Comparison of ENCODE assay signal across 8 cellular contexts in the genomic region with DNA sequence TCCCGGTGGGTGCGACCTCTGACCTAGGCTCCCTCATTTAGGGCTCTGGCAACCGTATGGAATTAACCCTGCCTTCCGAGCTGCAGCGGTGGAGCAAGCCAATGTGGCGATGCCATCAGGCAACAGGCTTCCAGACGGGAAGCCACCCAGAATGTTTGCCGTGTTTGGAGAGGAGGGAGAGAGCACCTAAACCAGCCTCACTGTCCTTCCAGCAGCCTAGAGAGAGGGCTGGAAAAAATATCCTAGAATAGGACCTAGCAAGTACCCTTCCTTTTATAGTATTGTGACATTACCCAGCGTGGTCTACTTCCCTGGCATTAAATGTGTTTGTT. TPM values are rescaled to one million over a fixed set of nuclear protein-coding genes. Genes with fewer than 3 reads are reported as not detected.
DNase-seq lines count a peak whose midpoint lies in the region; ATAC-seq and TF ChIP-seq lines count a peak whose summit lies in the region.

No MANE protein-coding gene starts in this region.

- H3K9ac ChIP-seq in muscle layer of colon (ENCODE audit: low read length), result no peak overlapping the region

- ATAC-seq in HG03175 (IDR thresholded peaks at IDR 0.05; ENCODE audit: unreplicated experiment), result no peak

- H3K27ac ChIP-seq in muscle layer of colon (ENCODE audit: low read depth, low read length), result peak overlapping the region; percentile 86

- H3K36me3 ChIP-seq in muscle layer of colon (ENCODE audit: insufficient read depth, low read length), result no peaks in the 10 kb centered on the region

- H3K4me3 ChIP-seq in AG10803 (ENCODE audit: low read length) (peak overlapping the region; percentile 60), cardiac fibroblast (replicated peaks in 1 of 2; ENCODE audit: low read depth in 2 of 2, low read length in 2 of 2) (peak overlapping the region; percentile 22 to 83), muscle layer of colon (ENCODE audit: low read depth in 1 of 2, low read length in 2 of 2) (peak overlapping the region; percentile 73 to 92)
- H3K4me3 ChIP-seq in Jurkat, Clone E6-1 (ENCODE audit: low read length), result peak overlapping the region; percentile 20; the same call in 1 of the 2 replicates

- no peaks in the 10 kb centered on the region for H3K27me3 ChIP-seq in muscle layer of colon (ENCODE audit: control insufficient read depth in 1 of 2, insufficient read depth in 2 of 2, low read length in 2 of 2)

- TF ChIP-seq CTCF in AG10803 (conservative IDR thresholded peaks at IDR 0.05; ENCODE audit: low read length), result no peak
- TF ChIP-seq CTCF in cardiac fibroblast (IDR thresholded peaks at IDR 0.05; ENCODE audit: low read depth, low read length), result no peak

- no peak for DNase-seq in AG10803 (ENCODE audit: low read depth)
- DNase-seq in Jurkat, Clone E6-1 (ENCODE audit: low read depth, low spot score), result no peak
- DNase-seq in cardiac fibroblast (ENCODE audit: low read depth in 2 of 2), result no peak
- DNase-seq in stimulated activated CD4-positive, alpha-beta T cell treated with anti-CD3 and anti-CD28 coated beads, Interleukin-2, amount 100 ng/mL, for 48 hours, result no peak
- DNase-seq in kidney tubule cell (ENCODE audit: low spot score), result no peak
- DNase-seq in effector CD8-positive, alpha-beta T cell (lab: John Stamatoyannopoulos, UW), result no peak

- H3K4me1 ChIP-seq in muscle layer of colon (ENCODE audit: insufficient read depth, low read length), result peaks cover 26% of the 10 kb centered on the region

- no peaks in the 10 kb centered on the region for H3K9me3 ChIP-seq in muscle layer of colon (ENCODE audit: low read length)

RNA-seq across cellular contexts. Expression of a gene that starts 0.3 kb away (rescaled TPM):
- polyA plus RNA-seq in Jurkat, Clone E6-1 (2012; ENCODE audit: insufficient read depth, insufficient read length), result 2.7 TPM

Comparison
In these comparisons a context has a peak if more than half of its experiments do, and no peak if none do; other contexts are left out.
1. H3K4me3 ChIP-seq: peak in every context shown above with its lines; median percentile 82 in muscle layer of colon; 60 in AG10803; 52 in cardiac fibroblast; 20 in Jurkat, Clone E6-1.